Comparison of ENCODE assay signal across 22 cellular contexts in genomic region chr6:106468935-106469334, GRCh38.
"Had no signal": no experiment of that assay in that cellular context is flagged by ENCODE, and none has a peak within 500 bp of the region (broad histone marks: within the 10 kb centered on the region; RNA-seq: fewer than 3 reads in every experiment).

No MANE protein-coding gene starts in this region.

- DNase-seq: dermis blood vessel endothelial cell; dorsolateral prefrontal cortex; effector CD4-positive, alpha-beta T cell; effector memory CD4-positive, alpha-beta T cell; foreskin keratinocyte; heart left ventricle; hypothalamus; left cardiac atrium; left lung; left ventricle myocardium superior; lower lobe of right lung; mesenchymal stem cell; mucosa of descending colon had no signal

- H3K4me1 ChIP-seq: esophagus muscularis mucosa, gastroesophageal sphincter, heart left ventricle, left lung, lower lobe of right lung had no signal

- H3K4me3 ChIP-seq: coronary artery, dorsolateral prefrontal cortex, esophagus muscularis mucosa, gastroesophageal sphincter, heart left ventricle, hepatocyte, left lung, lower lobe of right lung, mucosa of descending colon had no signal

- H2AFZ ChIP-seq: hepatocyte had no signal

- H3K36me3 Mint-ChIP-seq: mesothelial cell of epicardium had no signal

- H3K4me3 Mint-ChIP-seq: mesothelial cell of epicardium had no signal

- H3K79me2 ChIP-seq: hepatocyte had no signal

- H3K27ac Mint-ChIP-seq: mesothelial cell of epicardium had no signal

- FAIRE-seq: colon, endothelial cell of umbilical vein, frontal cortex, islet of Langerhans had no signal

- H3K27me3 ChIP-seq: esophagus muscularis mucosa, foreskin keratinocyte, hepatocyte, left lung had no signal

- H3K9me3 Mint-ChIP-seq: mesothelial cell of epicardium had no signal

- H3K27ac ChIP-seq: coronary artery, dorsolateral prefrontal cortex, esophagus muscularis mucosa, foreskin keratinocyte, gastroesophageal sphincter, heart left ventricle, hepatocyte, left lung, lower lobe of right lung had no signal

- H3K4me2 ChIP-seq: hepatocyte had no signal

- H3K36me3 ChIP-seq: esophagus muscularis mucosa, gastroesophageal sphincter, heart left ventricle, left lung, lower lobe of right lung had no signal

- H3K9me3 ChIP-seq: esophagus muscularis mucosa, gastroesophageal sphincter, heart left ventricle, left lung, lower lobe of right lung, mucosa of descending colon had no signal
